ENCODE assay signal across 9 cellular contexts in genomic region chr19:18876865-18877264, GRCh38.
"Had no signal": no experiment of that assay in that cellular context is flagged by ENCODE, and none has a peak within 500 bp of the region (broad histone marks: within the 10 kb centered on the region; RNA-seq: fewer than 3 reads in every experiment).

No MANE protein-coding gene starts in this region.

- H2AFZ ChIP-seq: GM23338 had no signal

- H3K4me3 ChIP-seq: GM23338 had no signal

- FAIRE-seq: H1, H54 had no signal

- ATAC-seq: GM23338 had no signal

- H3K27ac ChIP-seq: KMS-11 had no signal

- DNase-seq: H9, HCEC 1CT, HFFc6, IMR-90, KBM-7 had no signal

- H3K4me2 ChIP-seq: GM23338, KMS-11 had no signal

- H3K9ac ChIP-seq: KMS-11 had no signal
